Comparison of ENCODE assay signal across 23 cellular contexts in the genomic region with DNA sequence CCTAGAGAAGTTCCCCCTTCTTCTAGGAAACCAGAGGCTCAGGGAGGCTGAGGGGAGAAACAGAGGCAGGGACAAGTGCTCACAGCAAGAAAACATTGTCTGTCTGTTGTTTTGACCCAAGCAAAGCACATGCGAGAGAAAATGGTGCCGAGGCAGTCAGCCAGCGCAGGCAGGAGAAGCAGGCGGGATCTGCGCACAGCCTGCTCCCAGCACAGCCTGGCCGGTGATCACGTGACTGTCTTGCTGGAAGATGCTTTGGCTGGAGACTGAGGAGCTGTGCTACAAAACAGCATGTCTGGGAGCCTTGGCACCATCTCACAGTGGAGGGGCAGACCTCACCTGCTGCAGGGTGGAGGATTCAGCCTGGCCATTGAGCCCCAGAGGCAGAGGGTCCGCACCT.
"Had no signal": no experiment of that assay in that cellular context is flagged by ENCODE, and none has a peak within 500 bp of the region (broad histone marks: within the 10 kb centered on the region; RNA-seq: fewer than 3 reads in every experiment).

No MANE protein-coding gene starts in this region.

- H3K4me3 ChIP-seq: heart right ventricle, mucosa of descending colon, ovary, prostate gland, spleen, testis, tibial nerve, upper lobe of right lung had no signal

- DNase-seq: cortex of kidney; effector memory CD4-positive, alpha-beta T cell; heart right ventricle; kidney glomerular epithelial cell; mammary epithelial cell; mucosa of descending colon; naive thymus-derived CD8-positive, alpha-beta T cell; ovary; spleen; stimulated activated CD4-positive, alpha-beta T cell treated with anti-CD3 and anti-CD28 coated beads, Interleukin-15, amount 100 ng/mL, for 24 hours; stimulated activated CD4-positive, alpha-beta T cell treated with anti-CD3 and anti-CD28 coated beads, Interleukin-1b, Interleukin-23, amount 100 ng/mL, for 48 hours; stimulated activated CD4-positive, alpha-beta T cell treated with anti-CD3 and anti-CD28 coated beads, Interleukin-4, amount 100 ng/mL, for 24 hours; stimulated activated naive B cell treated with anti-CD40 and anti-IgM and Interleukin-4, amounts not matched to agents 10 μg/mL and 1 μg/mL and 100 μg/mL, for 72 hours; stimulated activated naive CD8-positive, alpha-beta T cell treated with anti-CD3 and anti-CD28 coated beads, Interleukin-15, amount 100 ng/mL, for 72 hours; testis; upper lobe of right lung had no signal

- FAIRE-seq: endometrium, frontal cortex, islet of Langerhans had no signal

- H3K9me3 ChIP-seq: mucosa of descending colon, ovary, prostate gland, testis, upper lobe of right lung had no signal

- H3K27me3 ChIP-seq: ovary, spleen, testis, tibial nerve, upper lobe of right lung had no signal

- ATAC-seq: esophagus mucosa; heart right ventricle; naive thymus-derived CD8-positive, alpha-beta T cell; sciatic nerve; stimulated activated naive B cell treated with anti-CD40 and anti-IgM and Interleukin-4, amounts not matched to agents 10 μg/mL and 1 μg/mL and 100 μg/mL, for 72 hours had no signal

- H3K36me3 ChIP-seq: heart right ventricle, ovary, prostate gland, spleen, tibial nerve, upper lobe of right lung had no signal

- H3K4me1 ChIP-seq: heart right ventricle, prostate gland, testis, tibial nerve, upper lobe of right lung had no signal

- H3K27ac ChIP-seq: heart right ventricle, ovary, prostate gland, spleen, testis, tibial nerve, upper lobe of right lung had no signal
